In genomic region chr2:108363048-108363899, GRCh38 we compare ENCODE assay signal across 1 cellular context.
TF ChIP-seq lines count a peak whose summit lies in the region.

No MANE protein-coding gene starts in this region.

TF ChIP-seq in GM23338, 12 proteins besides CTCF, POLR2A, EP300 and RAD21 (continued from another document):
- TF ChIP-seq CREB1 (CRISPR knock-in tag; IDR thresholded peaks at IDR 0.05; ENCODE audit: low read depth) (no peak), POLR2AphosphoS5 (IDR thresholded peaks at IDR 0.05; ENCODE audit: low read depth) (no peak)
